In the genomic region with DNA sequence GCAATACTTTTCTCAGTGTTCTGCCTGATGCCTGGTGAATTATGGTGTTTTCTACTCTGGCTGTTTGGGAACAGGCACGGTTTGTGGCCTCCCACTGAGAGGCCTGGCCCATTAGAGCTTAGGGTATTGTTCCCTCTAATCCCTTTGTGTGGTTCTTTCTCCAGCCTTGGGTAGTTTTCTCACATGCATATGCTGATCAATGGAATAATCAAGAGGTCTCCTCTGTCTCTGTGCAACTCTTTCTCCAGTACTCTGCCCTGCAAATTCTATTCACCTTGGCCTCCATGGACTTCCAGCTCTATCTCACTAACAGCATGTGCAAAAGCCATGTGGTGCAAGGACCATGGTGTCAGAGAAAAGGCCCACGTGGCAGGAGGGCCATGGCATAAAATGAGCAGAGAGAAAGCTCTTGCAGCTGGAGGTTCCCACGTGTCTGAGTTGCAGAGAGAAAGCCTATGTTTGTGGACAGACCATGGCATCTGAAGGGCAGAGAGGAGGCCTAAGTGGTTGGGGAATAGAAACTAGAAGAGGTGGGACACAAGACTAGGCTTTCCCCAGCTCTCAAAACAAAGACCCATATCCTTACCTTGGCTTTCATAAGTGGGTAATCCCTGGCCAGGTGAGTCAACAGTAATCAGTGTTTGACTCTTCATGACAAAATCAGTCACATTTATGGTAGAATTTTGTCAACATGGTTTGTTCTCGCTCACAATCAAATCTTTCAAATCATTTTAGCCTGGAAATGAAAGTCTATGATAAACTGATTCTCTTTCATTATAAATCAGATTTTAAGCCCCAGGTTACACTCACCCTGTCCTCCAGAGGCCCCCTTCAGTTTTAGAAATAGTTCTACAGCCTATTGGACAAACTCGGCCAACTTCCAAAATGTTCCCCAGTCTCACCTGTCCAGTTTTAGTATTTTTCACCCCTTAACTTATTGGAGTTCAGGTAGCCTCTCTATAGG, we compare ENCODE assay signal across 1 cellular context.
A peak's percentile ranks its signal among the peaks of the same experiment; 100 is the strongest.
TF ChIP-seq lines count a peak whose summit lies in the region.

No MANE protein-coding gene starts in this region.

TF ChIP-seq in HepG2, 621 proteins besides CTCF, POLR2A, EP300 and RAD21:
- TF ChIP-seq, protein P1, sequence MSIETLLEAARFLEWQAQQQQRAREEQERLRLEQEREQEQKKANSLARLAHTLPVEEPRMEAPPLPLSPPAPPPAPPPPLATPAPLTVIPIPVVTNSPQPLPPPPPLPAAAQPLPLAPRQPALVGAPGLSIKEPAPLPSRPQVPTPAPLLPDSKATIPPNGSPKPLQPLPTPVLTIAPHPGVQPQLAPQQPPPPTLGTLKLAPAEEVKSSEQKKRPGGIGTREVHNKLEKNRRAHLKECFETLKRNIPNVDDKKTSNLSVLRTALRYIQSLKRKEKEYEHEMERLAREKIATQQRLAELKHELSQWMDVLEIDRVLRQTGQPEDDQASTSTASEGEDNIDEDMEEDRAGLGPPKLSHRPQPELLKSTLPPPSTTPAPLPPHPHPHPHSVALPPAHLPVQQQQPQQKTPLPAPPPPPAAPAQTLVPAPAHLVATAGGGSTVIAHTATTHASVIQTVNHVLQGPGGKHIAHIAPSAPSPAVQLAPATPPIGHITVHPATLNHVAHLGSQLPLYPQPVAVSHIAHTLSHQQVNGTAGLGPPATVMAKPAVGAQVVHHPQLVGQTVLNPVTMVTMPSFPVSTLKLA (IDR thresholded peaks at IDR 0.05) = peak; percentile 93
- no peak for TF ChIP-seq ZNF136 (CRISPR knock-in tag; IDR thresholded peaks at IDR 0.05; ENCODE audit: low read depth)
- TF ChIP-seq, protein P2, sequence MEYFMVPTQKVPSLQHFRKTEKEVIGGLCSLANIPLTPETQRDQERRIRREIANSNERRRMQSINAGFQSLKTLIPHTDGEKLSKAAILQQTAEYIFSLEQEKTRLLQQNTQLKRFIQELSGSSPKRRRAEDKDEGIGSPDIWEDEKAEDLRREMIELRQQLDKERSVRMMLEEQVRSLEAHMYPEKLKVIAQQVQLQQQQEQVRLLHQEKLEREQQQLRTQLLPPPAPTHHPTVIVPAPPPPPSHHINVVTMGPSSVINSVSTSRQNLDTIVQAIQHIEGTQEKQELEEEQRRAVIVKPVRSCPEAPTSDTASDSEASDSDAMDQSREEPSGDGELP (IDR thresholded peaks at IDR 0.05; ENCODE audit: borderline replicate concordance, low read depth) = no peak
